Comparison of ENCODE assay signal across 23 cellular contexts in genomic region chr15:91376016-91376415, GRCh38.
A peak's percentile ranks its signal among the peaks of the same experiment; 100 is the strongest.
DNase-seq lines count a peak whose midpoint lies in the region; ATAC-seq and TF ChIP-seq lines count a peak whose summit lies in the region.
"Had no signal": no experiment of that assay in that cellular context is flagged by ENCODE, and none has a peak within 500 bp of the region (broad histone marks: within the 10 kb centered on the region; RNA-seq: fewer than 3 reads in every experiment).

No MANE protein-coding gene starts in this region.

- intact Hi-C loops in left ventricle myocardium superior (cut with micrococcal nuclease): no loop called here
- intact Hi-C loops in left ventricle myocardium inferior (cut with micrococcal nuclease): no loop called here

- ATAC-seq in left ventricle myocardium superior (peak; percentile 52), GM18502 (IDR thresholded peaks at IDR 0.05; ENCODE audit: poor library complexity, unreplicated experiment) (no peak)
- ATAC-seq: GM12878, HCT116 had no signal

- H3K4me2 ChIP-seq in neuronal stem cell (ENCODE audit: insufficient read depth, low read length, poor library complexity, severe bottlenecking): no peak overlapping the region

- H3K18ac ChIP-seq in neuronal stem cell (ENCODE audit: low read length): peak overlapping the region; percentile 17

- no peak overlapping the region for H2AFZ ChIP-seq in neuronal stem cell (ENCODE audit: low read length)
- H2AFZ ChIP-seq: GM23248 had no signal

- no peak overlapping the region for H2BK120ac ChIP-seq in neuronal stem cell (ENCODE audit: low read depth, low read length)

- H3K4me1 ChIP-seq in left ventricle myocardium inferior: peaks cover 9% of the 10 kb centered on the region
- H3K4me1 ChIP-seq in neuronal stem cell (ENCODE audit: control insufficient read depth in 2 of 2, insufficient read depth in 1 of 2, low read depth in 1 of 2, low read length in 2 of 2): peaks cover 0 to 4% of the 10 kb centered on the region in 2 donors
- H3K4me1 ChIP-seq: BE2C had no signal

- H4K91ac ChIP-seq in neuronal stem cell (ENCODE audit: low read depth, low read length, poor library complexity): no peak overlapping the region

- H3K36me3 ChIP-seq in left ventricle myocardium inferior: no peaks in the 10 kb centered on the region
- H3K36me3 ChIP-seq in neuronal stem cell (replicated peaks in 1 of 2; ENCODE audit: control insufficient read depth in 2 of 2, insufficient read depth in 2 of 2, low read length in 2 of 2): no peaks in the 10 kb centered on the region
- H3K36me3 ChIP-seq: BE2C had no signal

- H3K14ac ChIP-seq in neuronal stem cell (ENCODE audit: low read length): no peak overlapping the region

- no peak overlapping the region for H2BK5ac ChIP-seq in neuronal stem cell (ENCODE audit: low read length)

- no peak overlapping the region for H4K8ac ChIP-seq in neuronal stem cell (ENCODE audit: low read depth, low read length)

- H3K27ac ChIP-seq in left ventricle myocardium inferior (replicated peaks) (no peak overlapping the region), neuronal stem cell (replicated peaks; ENCODE audit: low read length) (no peak overlapping the region)
- H3K27ac ChIP-seq: GM23248 had no signal

- DNase-seq in left ventricle myocardium superior: peak; percentile 25
- no peak for DNase-seq in left ventricle myocardium inferior
- DNase-seq in astrocyte of the hippocampus (ENCODE audit: low read depth, low spot score): peak; percentile 14
- no peak for DNase-seq in neuronal stem cell (ENCODE audit: low spot score)
- DNase-seq in LoVo (ENCODE audit: low spot score): no peak
- DNase-seq in activated CD4-positive, CD25-positive, alpha-beta regulatory T cell (lab: John Stamatoyannopoulos, UW): no peak
- DNase-seq: ACHN; BE2C; C1 segment of cervical spinal cord; CD4-positive, CD25-positive, alpha-beta regulatory T cell; CD8-positive, alpha-beta memory T cell; COR-L47; DMS 273 treated with DMSO at 0.1 percent for 48 hours; DMS53; DND-41; EL; GM23248; H7; HFFc6; IMR-90 had no signal

- H2BK15ac ChIP-seq in neuronal stem cell (ENCODE audit: low read length): no peak overlapping the region

- H3K9me3 ChIP-seq in left ventricle myocardium inferior (replicated peaks): peaks cover 16% of the 10 kb centered on the region
- no peaks in the 10 kb centered on the region for H3K9me3 ChIP-seq in neuronal stem cell (replicated peaks in 1 of 2; ENCODE audit: control insufficient read depth in 2 of 2, insufficient read depth in 1 of 2, low read depth in 1 of 2, low read length in 2 of 2)
- H3K9me3 ChIP-seq: BE2C had no signal

- H3K4me3 ChIP-seq in left ventricle myocardium inferior: no peak overlapping the region
- H3K4me3 ChIP-seq in neuronal stem cell (ENCODE audit: low read length in 2 of 2): no peak overlapping the region
- H3K4me3 ChIP-seq: GM12878, GM23248 had no signal

- H3K79me1 ChIP-seq in neuronal stem cell (ENCODE audit: low read depth, low read length): no peaks in the 10 kb centered on the region

- no peak for TF ChIP-seq CTCF in left ventricle myocardium inferior (IDR thresholded peaks at IDR 0.05; ENCODE audit: borderline replicate concordance)

- H3K9ac ChIP-seq in neuronal stem cell (ENCODE audit: low read depth, low read length, poor library complexity): no peak overlapping the region
- H3K9ac ChIP-seq: GM23248 had no signal

- H3K27me3 ChIP-seq in left ventricle myocardium inferior (ENCODE audit: low read depth) (peaks cover 4% of the 10 kb centered on the region), neuronal stem cell (ENCODE audit: control insufficient read depth in 3 of 3, insufficient read depth in 3 of 3, low read depth in 1 of 3, low read length in 3 of 3) (no peaks in the 10 kb centered on the region)

- no peak overlapping the region for H2AK5ac ChIP-seq in neuronal stem cell (ENCODE audit: low read depth, low read length)

- no peak overlapping the region for H2BK12ac ChIP-seq in neuronal stem cell (ENCODE audit: low read length)

- no peak overlapping the region for H3K4ac ChIP-seq in neuronal stem cell (ENCODE audit: low read length)

- no peak overlapping the region for H3K23ac ChIP-seq in neuronal stem cell (ENCODE audit: low read depth, low read length, poor library complexity)

- no CpG with 5 or more reads among the region's 12 CpGs for WGBS in neuronal stem cell (ENCODE audit: extremely low coverage in 2 of 2, insufficient read length in 2 of 2, insufficient replicate concordance in 1 of 2), 2 donors

Comparison
In these comparisons a context has a peak if more than half of its experiments do, and no peak if none do; other contexts are left out.
1. DNase-seq: peak in left ventricle myocardium superior (single experiment) and astrocyte of the hippocampus (single experiment); none in left ventricle myocardium inferior (single experiment), neuronal stem cell (single experiment), LoVo (single experiment) and activated CD4-positive, CD25-positive, alpha-beta regulatory T cell (0 of 4).